Comparison of ENCODE assay signal across 9 cellular contexts in the genomic region with DNA sequence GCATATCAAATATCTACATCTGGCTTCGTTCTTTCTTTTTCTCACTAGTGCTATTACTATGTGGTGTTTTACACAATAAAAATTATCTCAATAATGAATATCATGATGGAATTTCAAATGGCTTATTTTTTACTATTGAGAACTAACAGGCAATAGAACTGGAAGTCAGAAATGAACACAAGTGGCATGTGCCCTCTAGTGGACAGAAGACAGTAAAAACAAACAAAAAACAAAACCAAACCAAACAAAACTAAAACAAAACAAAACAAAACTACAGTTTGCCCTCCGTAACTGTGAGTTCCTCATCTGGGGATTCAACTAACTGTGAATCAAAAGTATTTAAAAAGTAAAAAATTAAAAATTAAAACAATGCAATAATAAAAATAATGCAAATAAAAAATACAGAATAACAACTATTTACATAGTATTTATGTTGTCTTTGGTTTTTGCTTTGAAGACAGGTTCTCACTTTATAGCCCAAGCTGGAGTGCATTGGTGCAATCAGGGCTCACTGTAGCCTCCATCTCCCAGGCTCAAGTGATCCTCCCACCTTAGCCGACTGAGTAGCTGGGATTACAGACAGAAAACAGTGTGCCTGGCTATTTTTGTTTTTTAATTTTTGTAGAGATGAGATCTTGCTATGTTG.
DNase-seq lines count a peak whose midpoint lies in the region; ATAC-seq and TF ChIP-seq lines count a peak whose summit lies in the region.
"Had no signal": no experiment of that assay in that cellular context is flagged by ENCODE, and none has a peak within 500 bp of the region (broad histone marks: within the 10 kb centered on the region; RNA-seq: fewer than 3 reads in every experiment).

No MANE protein-coding gene starts in this region.

- no peaks in the 10 kb centered on the region for H3K9me3 Mint-ChIP-seq in activated naive CD4-positive, alpha-beta T cell treated with anti-CD3 and anti-CD28 coated beads, Interleukin-2, amount 10 ng/mL, durations not matched to agents 7 days and 5 days

- CTCF ChIA-PET in activated naive CD4-positive, alpha-beta T cell treated with anti-CD3 and anti-CD28 coated beads, Interleukin-2, amount 10 ng/mL, durations not matched to agents 7 days and 5 days (lab: Charles Lee) = no interaction called here

- no peaks in the 10 kb centered on the region for H4K20me1 ChIP-seq in SU-DHL-6 (ENCODE audit: low read depth, low read length)

- H2AFZ ChIP-seq in SU-DHL-6 (ENCODE audit: low read depth, low read length, severe bottlenecking) = no peak overlapping the region

- H3K27me3 ChIP-seq in SU-DHL-6 (ENCODE audit: low read length) (no peaks in the 10 kb centered on the region), kidney epithelial cell (ENCODE audit: control insufficient read depth, insufficient read depth, low read length) (no peaks in the 10 kb centered on the region)
- H3K27me3 ChIP-seq: SJCRH30 had no signal

- no peak overlapping the region for H3K27ac ChIP-seq in SU-DHL-6 (ENCODE audit: low read depth, low read length)
- H3K27ac ChIP-seq: SJCRH30 had no signal

- no peak overlapping the region for H3K4me3 ChIP-seq in SU-DHL-6 (ENCODE audit: insufficient read depth, low read length, poor library complexity, severe bottlenecking)
- H3K4me3 ChIP-seq in kidney epithelial cell (ENCODE audit: low read depth, low read length) = no peak overlapping the region
- H3K4me3 ChIP-seq: SJCRH30 had no signal

- ATAC-seq in GM19467 (IDR thresholded peaks at IDR 0.05; ENCODE audit: unreplicated experiment) (peak; percentile 85), HG03432 (IDR thresholded peaks at IDR 0.05; ENCODE audit: unreplicated experiment) (peak; percentile 91)

- no peaks in the 10 kb centered on the region for H3K9me3 ChIP-seq in SU-DHL-6 (ENCODE audit: insufficient read depth, low read length)
- H3K9me3 ChIP-seq: SJCRH30 had no signal

- DNase-seq in EH (ENCODE audit: low read depth) (peak; percentile 5), kidney epithelial cell (ENCODE audit: low read depth) (no peak), NCI-H187 (lab: John Stamatoyannopoulos, UW) (no peak)
- no peak for DNase-seq in activated naive CD4-positive, alpha-beta T cell treated with anti-CD3 and anti-CD28 coated beads, Interleukin-2, amount 10 ng/mL, durations not matched to agents 7 days and 5 days
- DNase-seq in stimulated activated naive CD4-positive, alpha-beta T cell treated with Interleukin-2 at 50 U/mL for 16 hours (lab: John Stamatoyannopoulos, UW) = no peak

- no peak overlapping the region for H3K9ac ChIP-seq in SU-DHL-6 (ENCODE audit: low read length)

- H3K9me2 ChIP-seq in SU-DHL-6 (replicated peaks; ENCODE audit: insufficient read depth, low read length) = no peaks in the 10 kb centered on the region

- H3K27ac Mint-ChIP-seq in activated naive CD4-positive, alpha-beta T cell treated with anti-CD3 and anti-CD28 coated beads, Interleukin-2, amount 10 ng/mL, durations not matched to agents 7 days and 5 days = no peak overlapping the region

- no peaks in the 10 kb centered on the region for H3K36me3 Mint-ChIP-seq in activated naive CD4-positive, alpha-beta T cell treated with anti-CD3 and anti-CD28 coated beads, Interleukin-2, amount 10 ng/mL, durations not matched to agents 7 days and 5 days

- H3K79me2 ChIP-seq in SU-DHL-6 (ENCODE audit: insufficient read depth, low read length) = no peaks in the 10 kb centered on the region

- H3F3A ChIP-seq in SU-DHL-6 (ENCODE audit: insufficient read depth) = no peaks in the 10 kb centered on the region

- H3K27me3 Mint-ChIP-seq in activated naive CD4-positive, alpha-beta T cell treated with anti-CD3 and anti-CD28 coated beads, Interleukin-2, amount 10 ng/mL, durations not matched to agents 7 days and 5 days = no peaks in the 10 kb centered on the region

- H3K4me3 Mint-ChIP-seq in activated naive CD4-positive, alpha-beta T cell treated with anti-CD3 and anti-CD28 coated beads, Interleukin-2, amount 10 ng/mL, durations not matched to agents 7 days and 5 days = no peak overlapping the region

- H3K36me3 ChIP-seq in SU-DHL-6 (ENCODE audit: low read length) (no peaks in the 10 kb centered on the region), kidney epithelial cell (ENCODE audit: control insufficient read depth, insufficient read depth, low read length) (no peaks in the 10 kb centered on the region)
- H3K36me3 ChIP-seq: SJCRH30 had no signal

- TF ChIP-seq CTCF in SU-DHL-6 (IDR thresholded peaks at IDR 0.05; ENCODE audit: insufficient read depth, low read length, poor library complexity, severe bottlenecking) (peak; percentile 21), kidney epithelial cell (IDR thresholded peaks at IDR 0.05; ENCODE audit: insufficient read depth, low read length, poor library complexity, severe bottlenecking) (peak; percentile 61)

- peak overlapping the region; percentile 22 for H3K4me2 ChIP-seq in SU-DHL-6 (ENCODE audit: low read depth, low read length, poor library complexity, severe bottlenecking)

- H3K4me1 Mint-ChIP-seq in activated naive CD4-positive, alpha-beta T cell treated with anti-CD3 and anti-CD28 coated beads, Interleukin-2, amount 10 ng/mL, durations not matched to agents 7 days and 5 days = no peaks in the 10 kb centered on the region
